ENCODE assay signal across 16 cellular contexts in genomic region chr10:86730227-86730626, GRCh38. TPM values are rescaled to one million over a fixed set of nuclear protein-coding genes. Genes with fewer than 3 reads are reported as not detected.
DNase-seq lines count a peak whose midpoint lies in the region; ATAC-seq and TF ChIP-seq lines count a peak whose summit lies in the region.
"Had no signal": no experiment of that assay in that cellular context is flagged by ENCODE, and none has a peak within 500 bp of the region (broad histone marks: within the 10 kb centered on the region; RNA-seq: fewer than 3 reads in every experiment).

No MANE protein-coding gene starts in this region.

- DNase-seq in NCI-H2171 treated with DMSO at 0.1 percent for 48 hours (lab: John Stamatoyannopoulos, UW) (peak; percentile 13), NCI-H2171 (lab: John Stamatoyannopoulos, UW) (no peak), choroid plexus epithelial cell (ENCODE audit: low read depth) (peak; percentile 54), right lobe of liver (peak; percentile 55 to 70 (median 66)), thyroid gland (peak; percentile 67 to 82), NCI-H510A (lab: John Stamatoyannopoulos, UW) (no peak)
- no peak for DNase-seq in natural killer cell treated with Interleukin-12 subunit alpha and Interleukin-12 subunit beta and Interleukin-15 and Interleukin-18, amount 100 ng/mL, for 72 hours (ENCODE audit: low spot score)
- DNase-seq: 8988T; HCEC 1CT; islet precursor cell; KBM-7; NCI-H510A treated with DMSO at 0.1 percent for 48 hours; stimulated activated CD4-positive, alpha-beta T cell treated with anti-CD3 and anti-CD28 coated beads, Interleukin-4, amount 100 ng/mL, for 4 hours had no signal

- no peak overlapping the region for H3K27ac Mint-ChIP-seq in natural killer cell treated with Interleukin-12 subunit alpha and Interleukin-12 subunit beta and Interleukin-15 and Interleukin-18, amount 100 ng/mL, for 72 hours

- intact Hi-C loops in right lobe of liver (cut with DNase I), result no loop called here
- intact Hi-C loops in thyroid gland (cut with DNase I), result no loop called here

- H3K9me3 Mint-ChIP-seq in natural killer cell treated with Interleukin-12 subunit alpha and Interleukin-12 subunit beta and Interleukin-15 and Interleukin-18, amount 100 ng/mL, for 72 hours, result no peaks in the 10 kb centered on the region

- H3K9me3 ChIP-seq in right lobe of liver (no peaks in the 10 kb centered on the region), thyroid gland (no peaks in the 10 kb centered on the region)
- H3K9me3 ChIP-seq: neutrophil, SJSA1 had no signal

- H3K36me3 Mint-ChIP-seq in natural killer cell treated with Interleukin-12 subunit alpha and Interleukin-12 subunit beta and Interleukin-15 and Interleukin-18, amount 100 ng/mL, for 72 hours, result no peaks in the 10 kb centered on the region

- H3K27ac ChIP-seq in right lobe of liver, result no peak overlapping the region
- H3K27ac ChIP-seq in thyroid gland, result peak overlapping the region; percentile 23 to 94 (median 93)
- H3K27ac ChIP-seq: neutrophil, SJSA1 had no signal

- TF ChIP-seq POLR2A in right lobe of liver (IDR thresholded peaks at IDR 0.05), result no peak
- TF ChIP-seq POLR2A in thyroid gland (IDR thresholded peaks at IDR 0.05), result no peak

- H3K4me1 ChIP-seq in right lobe of liver (peaks cover 0 to 22% (median 1%) of the 10 kb centered on the region in 4 donors), thyroid gland (peaks cover 44 to 55% of the 10 kb centered on the region in 2 donors)
- H3K4me1 ChIP-seq: SJSA1 had no signal

- H3K36me3 ChIP-seq in right lobe of liver (no peaks in the 10 kb centered on the region), thyroid gland (no peaks in the 10 kb centered on the region)
- H3K36me3 ChIP-seq: neutrophil, SJSA1 had no signal

- peaks cover 10 to 12% of the 10 kb centered on the region in 2 donors for H3K27me3 Mint-ChIP-seq in natural killer cell treated with Interleukin-12 subunit alpha and Interleukin-12 subunit beta and Interleukin-15 and Interleukin-18, amount 100 ng/mL, for 72 hours

- TF ChIP-seq CTCF in choroid plexus epithelial cell (conservative IDR thresholded peaks at IDR 0.05; ENCODE audit: low read depth, low read length) (no peak), right lobe of liver (IDR thresholded peaks at IDR 0.05) (no peak), thyroid gland (IDR thresholded peaks at IDR 0.05) (no peak)

- H3K4me3 ChIP-seq in choroid plexus epithelial cell (ENCODE audit: low read depth, low read length) (no peak overlapping the region), right lobe of liver (no peak overlapping the region), thyroid gland (replicated peaks in 1 of 3) (no peak overlapping the region)
- H3K4me3 ChIP-seq: SJSA1 had no signal

- WGBS in right lobe of liver (ENCODE audit: insufficient coverage, low coverage, low lambda C conversion rate, missing lambda C conversion rate), result 56% methylated on average over 1 of the region's 1 CpG
- 77% methylated on average over 1 of the region's 1 CpG; no CpG with 5 or more reads in 1 of the 2 donors for WGBS in thyroid gland, 2 donors

- no peaks in the 10 kb centered on the region for H3K27me3 ChIP-seq in right lobe of liver
- H3K27me3 ChIP-seq in thyroid gland, result no peaks in the 10 kb centered on the region
- H3K27me3 ChIP-seq: SJSA1 had no signal

- no peaks in the 10 kb centered on the region for H3K4me1 Mint-ChIP-seq in natural killer cell treated with Interleukin-12 subunit alpha and Interleukin-12 subunit beta and Interleukin-15 and Interleukin-18, amount 100 ng/mL, for 72 hours (ENCODE audit: low read depth in 2 of 2)

- no peak overlapping the region for H3K4me3 Mint-ChIP-seq in natural killer cell treated with Interleukin-12 subunit alpha and Interleukin-12 subunit beta and Interleukin-15 and Interleukin-18, amount 100 ng/mL, for 72 hours

- ATAC-seq in right lobe of liver (peak; percentile 78 to 89 (median 86)), HG02678 (IDR thresholded peaks at IDR 0.05; ENCODE audit: unreplicated experiment) (no peak)
- ATAC-seq in natural killer cell treated with Interleukin-12 subunit alpha and Interleukin-12 subunit beta and Interleukin-15 and Interleukin-18, amount 100 ng/mL, for 72 hours, result no peak

RNA-seq across cellular contexts. Expression of gene BMPR1A, which starts 26.2 kb away (rescaled TPM):
- total RNA-seq in right lobe of liver, result 10 to 100 TPM in 5 of 6 experiments, 1 to 10 TPM in 1; 9.9 to 20.4 (median 12.4) TPM
- total RNA-seq in thyroid gland, result 10 to 100 TPM; 72.7 to 89.5 (median 84.2) TPM
- 10 to 100 TPM in 1 of 2 donors, 1 to 10 TPM in 1; 8.2 to 11.5 TPM for total RNA-seq in natural killer cell treated with Interleukin-12 subunit alpha and Interleukin-12 subunit beta and Interleukin-15 and Interleukin-18, amount 100 ng/mL, for 72 hours

Comparison
In these comparisons a context has a peak if more than half of its experiments do, and no peak if none do; other contexts are left out.
1. DNase-seq: peak in NCI-H2171 treated with DMSO at 0.1 percent for 48 hours (single experiment), choroid plexus epithelial cell (single experiment), right lobe of liver (3 of 3) and thyroid gland (2 of 2); none in NCI-H2171 (single experiment), NCI-H510A (single experiment) and natural killer cell treated with Interleukin-12 subunit alpha and Interleukin-12 subunit beta and Interleukin-15 and Interleukin-18, amount 100 ng/mL, for 72 hours (single experiment).
2. ATAC-seq: peak in right lobe of liver (4 of 4); none in HG02678 (single experiment) and natural killer cell treated with Interleukin-12 subunit alpha and Interleukin-12 subunit beta and Interleukin-15 and Interleukin-18, amount 100 ng/mL, for 72 hours (0 of 2).
3. H3K27ac ChIP-seq: peak in thyroid gland (3 of 3); none in right lobe of liver (0 of 3).